17 cellular contexts compared by ENCODE assay signal in the genomic region with DNA sequence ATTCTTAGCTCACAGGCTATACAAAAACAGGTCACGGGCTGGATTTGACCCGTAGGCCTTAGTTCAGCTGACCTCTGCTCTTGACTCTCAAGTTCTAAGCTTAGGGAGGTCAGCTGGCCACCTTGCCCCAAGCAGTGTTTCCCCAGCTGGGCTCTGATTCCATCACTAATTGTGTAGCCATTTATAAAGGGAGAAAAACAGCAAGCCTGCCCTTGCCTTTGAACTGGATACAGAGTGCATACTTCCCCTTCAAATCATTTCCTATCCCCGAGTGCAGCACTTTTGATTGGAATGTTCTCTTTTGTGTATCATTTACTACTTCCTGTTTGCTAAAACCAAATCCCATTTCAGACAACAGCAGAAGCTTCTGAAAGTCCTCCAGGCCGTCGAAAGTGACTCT.
A peak's percentile ranks its signal among the peaks of the same experiment; 100 is the strongest.
DNase-seq lines count a peak whose midpoint lies in the region; TF ChIP-seq lines count a peak whose summit lies in the region.
"Had no signal": no experiment of that assay in that cellular context is flagged by ENCODE, and none has a peak within 500 bp of the region (broad histone marks: within the 10 kb centered on the region; RNA-seq: fewer than 3 reads in every experiment).

No MANE protein-coding gene starts in this region.

- no peaks in the 10 kb centered on the region for H3K27me3 ChIP-seq in sigmoid colon

- TF ChIP-seq CTCF in VCaP (conservative IDR thresholded peaks at IDR 0.05): no peak
- TF ChIP-seq CTCF in sigmoid colon (IDR thresholded peaks at IDR 0.05): no peak
- no peak for TF ChIP-seq CTCF in GM20000 (IDR thresholded peaks at IDR 0.05; ENCODE audit: extremely low read depth, missing control alignments)

- H3K36me3 ChIP-seq in sigmoid colon: peaks cover 5 to 46% (median 11%) of the 10 kb centered on the region in 4 donors

- H3K27ac ChIP-seq in VCaP (0 out of 2 replicates have a peak overlapping the region, but pooled peaks have one; percentile 11), sigmoid colon (no peak overlapping the region)

- H3K9me3 ChIP-seq in sigmoid colon: no peaks in the 10 kb centered on the region

- 68 to 72% methylated on average over 5 of the region's 5 CpGs for WGBS in sigmoid colon, 2 donors

- TF ChIP-seq EP300 in sigmoid colon (IDR thresholded peaks at IDR 0.05): no peak

- no peaks in the 10 kb centered on the region for H3K4me1 ChIP-seq in sigmoid colon

- intact Hi-C loops in sigmoid colon (cut with DNase I): no loop called here

- DNase-seq in GM03348 (ENCODE audit: low spot score): peak; percentile 49
- DNase-seq in glomerular endothelial cell (ENCODE audit: extremely low read depth, low read depth, low spot score): peak; percentile 37
- DNase-seq in sigmoid colon: peak; percentile 25
- DNase-seq in SKM-1 (lab: John Stamatoyannopoulos, UW; ENCODE audit: unreplicated experiment): no peak
- DNase-seq in GM20000 (ENCODE audit: low spot score): no peak
- no peak for DNase-seq in DMS114 treated with DMSO at 0.1 percent for 48 hours (lab: John Stamatoyannopoulos, UW; ENCODE audit: unreplicated experiment)
- no peak for DNase-seq in SW480 (ENCODE audit: low spot score)
- DNase-seq: activated CD4-positive, alpha-beta T cell treated with anti-CD3 and anti-CD28 coated beads, Interleukin-2, amount 10 ng/mL, durations not matched to agents 7 days and 5 days; activated T-cell treated with anti-CD3 and anti-CD28 coated beads, Interleukin-2, amount 50 U/mL, for 24 hours; CD4-positive, CD25-positive, alpha-beta regulatory T cell; foreskin melanocyte; GDM1; H7; NCI-H524 treated with DMSO at 0.1 percent for 48 hours; stimulated activated CD4-positive, alpha-beta T cell treated with anti-CD3 and anti-CD28 coated beads, Interleukin-1b, Interleukin-23, amount 100 ng/mL, for 48 hours had no signal

- H3K4me3 ChIP-seq in sigmoid colon: no peak overlapping the region
- H3K4me3 ChIP-seq: K562 had no signal

- no peak for TF ChIP-seq POLR2A in sigmoid colon (IDR thresholded peaks at IDR 0.05)

Comparison
In these comparisons a context has a peak if more than half of its experiments do, and no peak if none do; other contexts are left out.
1. DNase-seq: peak in GM03348 (single experiment), glomerular endothelial cell (single experiment) and sigmoid colon (single experiment); none in SKM-1 (single experiment), GM20000 (single experiment), DMS114 treated with DMSO at 0.1 percent for 48 hours (single experiment) and SW480 (single experiment).